In genomic region chr5:95960802-95961616, GRCh38 we compare ENCODE assay signal across 1 cellular context.
A peak's percentile ranks its signal among the peaks of the same experiment; 100 is the strongest.
TF ChIP-seq lines count a peak whose summit lies in the region.

No MANE protein-coding gene starts in this region.

TF ChIP-seq in WTC11, 78 proteins besides CTCF, POLR2A, EP300 and RAD21 (continued from another document):
- TF ChIP-seq ZNF281 (CRISPR knock-in tag; IDR thresholded peaks at IDR 0.05) (peak; percentile 54; the same call in 1 of the 2 replicates), SP1 (CRISPR knock-in tag; conservative IDR thresholded peaks at IDR 0.05) (peak; percentile 35; the same call in 1 of the 2 replicates), ERG (CRISPR knock-in tag; IDR thresholded peaks at IDR 0.05) (0 out of 2 replicates have a peak, but pooled peaks have one; percentile 24), SMAD4 (CRISPR knock-in tag; IDR thresholded peaks at IDR 0.05) (no peak), SOX15 (CRISPR knock-in tag; IDR thresholded peaks at IDR 0.05) (no peak), RORB (CRISPR knock-in tag; IDR thresholded peaks at IDR 0.05) (no peak), HMGXB4 (CRISPR knock-in tag; IDR thresholded peaks at IDR 0.05) (peak; percentile 28; the same call in 1 of the 2 replicates), ZSCAN18 (CRISPR knock-in tag; IDR thresholded peaks at IDR 0.05) (no peak), CBFB (CRISPR knock-in tag; IDR thresholded peaks at IDR 0.05; ENCODE audit: low read depth) (no peak)
